Comparison of ENCODE assay signal across 18 cellular contexts in genomic region chr6:83220121-83220520, GRCh38.
"Had no signal": no experiment of that assay in that cellular context is flagged by ENCODE, and none has a peak within 500 bp of the region (broad histone marks: within the 10 kb centered on the region; RNA-seq: fewer than 3 reads in every experiment).

No MANE protein-coding gene starts in this region.

- FAIRE-seq: RCC 7860 had no signal

- H3K4me2 ChIP-seq: SK-N-SH had no signal

- DNase-seq: KBM-7, MV-4-11, NCI-H1048, NCI-H1105, NCI-H1417, NCI-H1436 treated with DMSO at 0.1 percent for 48 hours, NCI-H187 treated with DMSO at 0.1 percent for 48 hours, NCI-H2029 treated with DMSO at 0.1 percent for 48 hours, NCI-H345, NCI-H446 treated with DMSO at 0.1 percent for 48 hours, NCI-H510A treated with DMSO at 0.1 percent for 48 hours, NCI-H69, NCI-H774, Right ventricle myocardium superior, RPMI8226, SIG-M5, SK-N-SH had no signal

- H3K9me3 ChIP-seq: SK-N-SH had no signal

- H3K9ac ChIP-seq: SK-N-SH had no signal
